ENCODE assay signal across 27 cellular contexts in genomic region chrX:71615056-71615455, GRCh38. TPM values are rescaled to one million over a fixed set of nuclear protein-coding genes. Genes with fewer than 3 reads are reported as not detected.
A peak's percentile ranks its signal among the peaks of the same experiment; 100 is the strongest.
DNase-seq lines count a peak whose midpoint lies in the region; ATAC-seq lines count a peak whose summit lies in the region.
"Had no signal": no experiment of that assay in that cellular context is flagged by ENCODE, and none has a peak within 500 bp of the region (broad histone marks: within the 10 kb centered on the region; RNA-seq: fewer than 3 reads in every experiment).

No MANE protein-coding gene starts in this region.

- no peaks in the 10 kb centered on the region for H3K27me3 ChIP-seq in CD4-positive, CD25-positive, alpha-beta regulatory T cell (ENCODE audit: control insufficient read depth, insufficient read depth, low read length)
- H3K27me3 ChIP-seq in naive thymus-derived CD4-positive, alpha-beta T cell (ENCODE audit: control insufficient read depth in 2 of 2, insufficient read depth in 2 of 2, low read length in 2 of 2): no peaks in the 10 kb centered on the region
- H3K27me3 ChIP-seq: esophagus muscularis mucosa, hepatocyte, left lung, pancreas, tibial nerve had no signal

- no peaks in the 10 kb centered on the region for H3K9me3 Mint-ChIP-seq in T-helper 2 cell treated with Interferon-gamma antibody and Interleukin-4, amounts not matched to agents 5 μg/mL and 100 μg/mL, for 36 hours
- H3K9me3 Mint-ChIP-seq in CD4-positive, CD25-positive, alpha-beta regulatory T cell: no peaks in the 10 kb centered on the region
- no peaks in the 10 kb centered on the region for H3K9me3 Mint-ChIP-seq in activated T-helper 1 cell treated with anti-CD3 and anti-CD28 coated beads, Interleukin-12 subunit alpha, Interleukin-12 subunit beta, Interleukin-2, Interleukin-4 antibody, amounts not matched to agents 30 ng/mL and 10 ng/mL and 1 ng/mL, durations not matched to agents 14 hours and 24 hours and 36 hours
- no peaks in the 10 kb centered on the region for H3K9me3 Mint-ChIP-seq in naive thymus-derived CD4-positive, alpha-beta T cell
- H3K9me3 Mint-ChIP-seq: naive B cell had no signal

- intact Hi-C loops in activated T-helper 1 cell treated with anti-CD3 and anti-CD28 coated beads, Interleukin-12 subunit alpha, Interleukin-12 subunit beta, Interleukin-2, Interleukin-4 antibody, amounts not matched to agents 30 ng/mL and 10 ng/mL and 1 ng/mL, durations not matched to agents 14 hours and 24 hours and 36 hours (cut with micrococcal nuclease): loop anchor here (10.0 kb wide), 1 partner anchor 500 kb away; the partner anchor contains the start of genes IL2RG and MED12
- intact Hi-C loops in naive thymus-derived CD4-positive, alpha-beta T cell (cut with micrococcal nuclease): no loop called here

- H3K27ac Mint-ChIP-seq in T-helper 2 cell treated with Interferon-gamma antibody and Interleukin-4, amounts not matched to agents 5 μg/mL and 100 μg/mL, for 36 hours: peak overlapping the region; percentile 56
- peak overlapping the region; percentile 59 to 86 (median 62) for H3K27ac Mint-ChIP-seq in CD4-positive, CD25-positive, alpha-beta regulatory T cell
- H3K27ac Mint-ChIP-seq in activated T-helper 1 cell treated with anti-CD3 and anti-CD28 coated beads, Interleukin-12 subunit alpha, Interleukin-12 subunit beta, Interleukin-2, Interleukin-4 antibody, amounts not matched to agents 30 ng/mL and 10 ng/mL and 1 ng/mL, durations not matched to agents 14 hours and 24 hours and 36 hours: peak overlapping the region; percentile 91
- H3K27ac Mint-ChIP-seq in naive thymus-derived CD4-positive, alpha-beta T cell: peak overlapping the region in 6 of 9 donors; percentile 15 to 67 (median 28)

- H3K4me1 ChIP-seq in CD4-positive, CD25-positive, alpha-beta regulatory T cell (ENCODE audit: control insufficient read depth, insufficient read depth, low read length, poor library complexity, severe bottlenecking): peaks cover 32% of the 10 kb centered on the region
- H3K4me1 ChIP-seq in naive thymus-derived CD4-positive, alpha-beta T cell (ENCODE audit: control insufficient read depth in 2 of 2, insufficient read depth in 2 of 2, low read length in 2 of 2): peaks cover 16 to 20% of the 10 kb centered on the region in 2 donors
- H3K4me1 ChIP-seq: esophagus muscularis mucosa, left lung, pancreas had no signal

- H3K4me3 Mint-ChIP-seq in T-helper 2 cell treated with Interferon-gamma antibody and Interleukin-4, amounts not matched to agents 5 μg/mL and 100 μg/mL, for 36 hours: no peak overlapping the region
- H3K4me3 Mint-ChIP-seq in CD4-positive, CD25-positive, alpha-beta regulatory T cell: peak overlapping the region in 3 of 4 donors; percentile 24 to 86 (median 83)
- H3K4me3 Mint-ChIP-seq in activated T-helper 1 cell treated with anti-CD3 and anti-CD28 coated beads, Interleukin-12 subunit alpha, Interleukin-12 subunit beta, Interleukin-2, Interleukin-4 antibody, amounts not matched to agents 30 ng/mL and 10 ng/mL and 1 ng/mL, durations not matched to agents 14 hours and 24 hours and 36 hours: peak overlapping the region; percentile 86
- peak overlapping the region in 1 of 10 donors; percentile 81 for H3K4me3 Mint-ChIP-seq in naive thymus-derived CD4-positive, alpha-beta T cell

- POLR2A ChIA-PET in naive thymus-derived CD4-positive, alpha-beta T cell (lab: Charles Lee): interaction anchor here (0.7 to 0.8 kb wide), 2 partner anchors 9 to 24 kb away, joined by 3 read pairs; no protein-coding TSS in a partner anchor

- H3K4me3 ChIP-seq in CD4-positive, CD25-positive, alpha-beta regulatory T cell (ENCODE audit: low read depth, low read length): no peak overlapping the region
- no peak overlapping the region for H3K4me3 ChIP-seq in naive thymus-derived CD4-positive, alpha-beta T cell (ENCODE audit: low read length)
- H3K4me3 ChIP-seq: esophagus muscularis mucosa, hepatocyte, left lung, pancreas, tibial nerve had no signal

- H3K27me3 Mint-ChIP-seq in T-helper 2 cell treated with Interferon-gamma antibody and Interleukin-4, amounts not matched to agents 5 μg/mL and 100 μg/mL, for 36 hours (ENCODE audit: low read depth): no peaks in the 10 kb centered on the region
- H3K27me3 Mint-ChIP-seq in CD4-positive, CD25-positive, alpha-beta regulatory T cell: no peaks in the 10 kb centered on the region
- no peaks in the 10 kb centered on the region for H3K27me3 Mint-ChIP-seq in activated T-helper 1 cell treated with anti-CD3 and anti-CD28 coated beads, Interleukin-12 subunit alpha, Interleukin-12 subunit beta, Interleukin-2, Interleukin-4 antibody, amounts not matched to agents 30 ng/mL and 10 ng/mL and 1 ng/mL, durations not matched to agents 14 hours and 24 hours and 36 hours (ENCODE audit: insufficient read depth)
- no peaks in the 10 kb centered on the region for H3K27me3 Mint-ChIP-seq in naive thymus-derived CD4-positive, alpha-beta T cell
- H3K27me3 Mint-ChIP-seq: naive B cell had no signal

- DNase-seq in T-helper 2 cell treated with Interferon-gamma antibody and Interleukin-4, amounts not matched to agents 5 μg/mL and 100 μg/mL, for 36 hours (ENCODE audit: low spot score): no peak
- DNase-seq in T-helper 2 cell (no peak), islet precursor cell (no peak), medulla oblongata (ENCODE audit: extremely low spot score) (no peak)
- DNase-seq in CD4-positive, CD25-positive, alpha-beta regulatory T cell: no peak
- DNase-seq in activated T-helper 1 cell treated with anti-CD3 and anti-CD28 coated beads, Interleukin-12 subunit alpha, Interleukin-12 subunit beta, Interleukin-2, Interleukin-4 antibody, amounts not matched to agents 30 ng/mL and 10 ng/mL and 1 ng/mL, durations not matched to agents 14 hours and 24 hours and 36 hours (ENCODE audit: low spot score): no peak
- no peak for DNase-seq in naive thymus-derived CD4-positive, alpha-beta T cell
- DNase-seq: 8988T; amniotic stem cell; effector memory CD4-positive, alpha-beta T cell; left lung; naive B cell; NCI-H1092; NCI-H187 treated with DMSO at 0.1 percent for 48 hours; NCI-H2227 treated with DMSO at 0.1 percent for 48 hours; pancreas; stimulated activated CD4-positive, alpha-beta T cell treated with anti-CD3 and anti-CD28 coated beads, Interleukin-4, amount 100 ng/mL, for 1 hour; stimulated activated naive CD4-positive, alpha-beta T cell had no signal

- peaks cover 46% of the 10 kb centered on the region for H3K36me3 Mint-ChIP-seq in T-helper 2 cell treated with Interferon-gamma antibody and Interleukin-4, amounts not matched to agents 5 μg/mL and 100 μg/mL, for 36 hours (ENCODE audit: low read depth)
- peaks cover 34% of the 10 kb centered on the region for H3K36me3 Mint-ChIP-seq in CD4-positive, CD25-positive, alpha-beta regulatory T cell
- H3K36me3 Mint-ChIP-seq in activated T-helper 1 cell treated with anti-CD3 and anti-CD28 coated beads, Interleukin-12 subunit alpha, Interleukin-12 subunit beta, Interleukin-2, Interleukin-4 antibody, amounts not matched to agents 30 ng/mL and 10 ng/mL and 1 ng/mL, durations not matched to agents 14 hours and 24 hours and 36 hours (ENCODE audit: low read depth): peaks cover 57% of the 10 kb centered on the region
- peaks cover 0 to 42% (median 19%) of the 10 kb centered on the region in 5 donors for H3K36me3 Mint-ChIP-seq in naive thymus-derived CD4-positive, alpha-beta T cell

- H3K36me3 ChIP-seq in CD4-positive, CD25-positive, alpha-beta regulatory T cell (ENCODE audit: control insufficient read depth, insufficient read depth, low read length): peaks cover 28% of the 10 kb centered on the region
- peaks cover 0 to 35% (median 4%) of the 10 kb centered on the region in 3 experiments for H3K36me3 ChIP-seq in naive thymus-derived CD4-positive, alpha-beta T cell (ENCODE audit: control insufficient read depth in 2 of 3, insufficient read depth in 3 of 3, low read length in 3 of 3)

- no peaks in the 10 kb centered on the region for H3K9me3 ChIP-seq in CD4-positive, CD25-positive, alpha-beta regulatory T cell (ENCODE audit: control insufficient read depth in 2 of 2, low read length in 2 of 2)
- H3K9me3 ChIP-seq in naive thymus-derived CD4-positive, alpha-beta T cell (ENCODE audit: control insufficient read depth in 2 of 3, low read length in 3 of 3): no peaks in the 10 kb centered on the region
- H3K9me3 ChIP-seq: esophagus muscularis mucosa, left lung, pancreas, tibial nerve had no signal

- CTCF ChIA-PET in naive thymus-derived CD4-positive, alpha-beta T cell (lab: Charles Lee): no interaction called here

- no peak for ATAC-seq in CD4-positive, CD25-positive, alpha-beta regulatory T cell (ENCODE audit: low read depth in 2 of 2)
- no peak for ATAC-seq in naive thymus-derived CD4-positive, alpha-beta T cell
- ATAC-seq in HG02588 (IDR thresholded peaks at IDR 0.05; ENCODE audit: unreplicated experiment): no peak
- ATAC-seq: HCT116, left lung, pancreas had no signal

- peaks cover 40% of the 10 kb centered on the region for H3K4me1 Mint-ChIP-seq in T-helper 2 cell treated with Interferon-gamma antibody and Interleukin-4, amounts not matched to agents 5 μg/mL and 100 μg/mL, for 36 hours (ENCODE audit: low read depth)
- peaks cover 5 to 57% (median 21%) of the 10 kb centered on the region in 4 donors for H3K4me1 Mint-ChIP-seq in CD4-positive, CD25-positive, alpha-beta regulatory T cell
- peaks cover 78% of the 10 kb centered on the region for H3K4me1 Mint-ChIP-seq in activated T-helper 1 cell treated with anti-CD3 and anti-CD28 coated beads, Interleukin-12 subunit alpha, Interleukin-12 subunit beta, Interleukin-2, Interleukin-4 antibody, amounts not matched to agents 30 ng/mL and 10 ng/mL and 1 ng/mL, durations not matched to agents 14 hours and 24 hours and 36 hours (ENCODE audit: low read depth)
- peaks cover 17 to 64% (median 40%) of the 10 kb centered on the region in 7 donors for H3K4me1 Mint-ChIP-seq in naive thymus-derived CD4-positive, alpha-beta T cell

- peak overlapping the region; percentile 53 for H3K27ac ChIP-seq in CD4-positive, CD25-positive, alpha-beta regulatory T cell (ENCODE audit: insufficient read depth, low read length, poor library complexity, severe bottlenecking)
- H3K27ac ChIP-seq in naive thymus-derived CD4-positive, alpha-beta T cell (ENCODE audit: low read depth, low read length): no peak overlapping the region
- H3K27ac ChIP-seq: esophagus muscularis mucosa, hepatocyte, left lung, pancreas, tibial nerve, VCaP had no signal

RNA-seq across cellular contexts. Expression of gene CXCR3, which starts 3.3 kb away (rescaled TPM):
- total RNA-seq in CD4-positive, CD25-positive, alpha-beta regulatory T cell: 31.9 TPM
- 100 to 1,000 TPM in 1 of 4 donors, 10 to 100 TPM in 3; 69.3 to 111 (median 85.9) TPM for polyA plus RNA-seq in CD4-positive, CD25-positive, alpha-beta regulatory T cell
- total RNA-seq in activated T-helper 1 cell treated with anti-CD3 and anti-CD28 coated beads, Interleukin-12 subunit alpha, Interleukin-12 subunit beta, Interleukin-2, Interleukin-4 antibody, amounts not matched to agents 30 ng/mL and 10 ng/mL and 1 ng/mL, durations not matched to agents 14 hours and 24 hours and 36 hours: 53.9 and 55.4 TPM in 2 replicates
- total RNA-seq in naive thymus-derived CD4-positive, alpha-beta T cell: 10 to 100 TPM in 1 of 5 experiments, 1 to 10 TPM in 4; 1.1 to 70.5 (median 1.5) TPM
- polyA plus RNA-seq in naive thymus-derived CD4-positive, alpha-beta T cell: 1 to 10 TPM in 1 of 2 donors, under 1 TPM in 1; 0.84 to 1.5 TPM
- total RNA-seq: frontal cortex, hepatocyte, RPMI7951, SK-MEL-5, tibial nerve had no signal
- polyA plus RNA-seq: hepatocyte had no signal

RNA-seq across cellular contexts. Expression of gene GCNA, which starts 36.8 kb away (rescaled TPM):
- total RNA-seq in CD4-positive, CD25-positive, alpha-beta regulatory T cell: 3.7 TPM
- under 1 TPM; 0.20 to 0.65 (median 0.49) TPM for polyA plus RNA-seq in CD4-positive, CD25-positive, alpha-beta regulatory T cell
- total RNA-seq in activated T-helper 1 cell treated with anti-CD3 and anti-CD28 coated beads, Interleukin-12 subunit alpha, Interleukin-12 subunit beta, Interleukin-2, Interleukin-4 antibody, amounts not matched to agents 30 ng/mL and 10 ng/mL and 1 ng/mL, durations not matched to agents 14 hours and 24 hours and 36 hours: 4.3 and 4.8 TPM in 2 replicates
- total RNA-seq in naive thymus-derived CD4-positive, alpha-beta T cell: 10 to 100 TPM in 2 of 5 experiments, 1 to 10 TPM in 3; 2.5 to 14.7 (median 6.4) TPM
- under 1 TPM; 0.08 to 0.84 TPM for polyA plus RNA-seq in naive thymus-derived CD4-positive, alpha-beta T cell

Comparison
In these comparisons a context has a peak if more than half of its experiments do, and no peak if none do; other contexts are left out.
1. H3K27ac Mint-ChIP-seq: peak in every context shown above with its lines; median percentile 91 in activated T-helper 1 cell treated with anti-CD3 and anti-CD28 coated beads, Interleukin-12 subunit alpha, Interleukin-12 subunit beta, Interleukin-2, Interleukin-4 antibody, amounts not matched to agents 30 ng/mL and 10 ng/mL and 1 ng/mL, durations not matched to agents 14 hours and 24 hours and 36 hours; 62 in CD4-positive, CD25-positive, alpha-beta regulatory T cell; 56 in T-helper 2 cell treated with Interferon-gamma antibody and Interleukin-4, amounts not matched to agents 5 μg/mL and 100 μg/mL, for 36 hours; 28 in naive thymus-derived CD4-positive, alpha-beta T cell.